ENCODE assay signal across 12 cellular contexts in the genomic region with DNA sequence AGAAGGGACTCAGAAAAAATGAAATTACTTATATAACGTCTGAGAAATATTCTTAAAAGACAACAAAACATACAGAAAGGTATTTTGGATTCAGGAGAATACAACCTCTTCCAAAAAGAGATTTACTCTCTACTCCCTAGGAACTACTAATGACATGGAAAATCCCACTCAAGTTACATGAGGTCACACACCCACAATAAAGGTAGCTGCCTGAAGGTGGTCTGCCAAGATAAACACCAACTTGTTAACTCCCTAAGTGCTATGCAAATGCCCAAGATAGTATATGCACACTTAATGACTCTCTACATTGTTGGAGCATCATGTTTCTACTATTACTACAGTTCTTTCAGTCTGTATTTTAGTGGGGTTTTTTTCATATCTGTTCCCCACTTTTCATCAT.
"Had no signal": no experiment of that assay in that cellular context is flagged by ENCODE, and none has a peak within 500 bp of the region (broad histone marks: within the 10 kb centered on the region; RNA-seq: fewer than 3 reads in every experiment).

No MANE protein-coding gene starts in this region.

- H3K4me3 ChIP-seq: dorsolateral prefrontal cortex, esophagus squamous epithelium, left ventricle myocardium inferior, pancreas, tibial artery had no signal

- DNase-seq: activated B cell treated with CpG ODN at 0.5 μM for 24 hours; activated CD4-positive, alpha-beta T cell treated with anti-CD3 and anti-CD28 coated beads, Interleukin-2, amount 10 ng/mL, durations not matched to agents 24 days and 14 days; activated effector memory CD4-positive, alpha-beta T cell treated with Interleukin-2 at 50 U/mL for 16 hours; dorsolateral prefrontal cortex; esophagus squamous epithelium; foreskin fibroblast; islet precursor cell; left ventricle myocardium inferior; pancreas; retina; T-cell; tibial artery had no signal

- H3K9me3 ChIP-seq: esophagus squamous epithelium, left ventricle myocardium inferior, pancreas, tibial artery had no signal

- H3K4me1 ChIP-seq: pancreas, tibial artery had no signal

- H3K36me3 ChIP-seq: left ventricle myocardium inferior, pancreas, tibial artery had no signal

- H3K27ac ChIP-seq: dorsolateral prefrontal cortex, esophagus squamous epithelium, left ventricle myocardium inferior, pancreas, tibial artery had no signal
